24 cellular contexts compared by ENCODE assay signal in genomic region chr10:25954851-25955250, GRCh38. TPM values are rescaled to one million over a fixed set of nuclear protein-coding genes. Genes with fewer than 3 reads are reported as not detected.
A peak's percentile ranks its signal among the peaks of the same experiment; 100 is the strongest.
DNase-seq lines count a peak whose midpoint lies in the region; ATAC-seq, FAIRE-seq and TF ChIP-seq lines count a peak whose summit lies in the region.
"Had no signal": no experiment of that assay in that cellular context is flagged by ENCODE, and none has a peak within 500 bp of the region (broad histone marks: within the 10 kb centered on the region; RNA-seq: fewer than 3 reads in every experiment).

No MANE protein-coding gene starts in this region.

- H3K36me3 ChIP-seq in KMS-11 (ENCODE audit: insufficient read depth) (no peaks in the 10 kb centered on the region), mucosa of descending colon (ENCODE audit: low read depth) (no peaks in the 10 kb centered on the region)
- H3K36me3 ChIP-seq: HAP-1 had no signal

- peak overlapping the region; percentile 96 for H3K4me2 ChIP-seq in KMS-11

- no peaks in the 10 kb centered on the region for H3K4me1 Mint-ChIP-seq in activated T-helper 1 cell treated with anti-CD3 and anti-CD28 coated beads, Interleukin-12 subunit alpha, Interleukin-12 subunit beta, Interleukin-2, Interleukin-4 antibody, amounts not matched to agents 30 ng/mL and 10 ng/mL and 1 ng/mL, durations not matched to agents 14 hours and 24 hours and 36 hours (ENCODE audit: low read depth)
- H3K4me1 Mint-ChIP-seq: CD4-positive, alpha-beta memory T cell had no signal

- no peaks in the 10 kb centered on the region for H3K27me3 ChIP-seq in KMS-11 (ENCODE audit: insufficient read depth, low read depth)

- intact Hi-C loops in mucosa of descending colon (cut with DNase I, micrococcal nuclease), result no loop called here
- intact Hi-C loops in activated T-helper 1 cell treated with anti-CD3 and anti-CD28 coated beads, Interleukin-12 subunit alpha, Interleukin-12 subunit beta, Interleukin-2, Interleukin-4 antibody, amounts not matched to agents 30 ng/mL and 10 ng/mL and 1 ng/mL, durations not matched to agents 14 hours and 24 hours and 36 hours (cut with micrococcal nuclease), result no loop called here

- no peak overlapping the region for H3K4me3 Mint-ChIP-seq in activated T-helper 1 cell treated with anti-CD3 and anti-CD28 coated beads, Interleukin-12 subunit alpha, Interleukin-12 subunit beta, Interleukin-2, Interleukin-4 antibody, amounts not matched to agents 30 ng/mL and 10 ng/mL and 1 ng/mL, durations not matched to agents 14 hours and 24 hours and 36 hours
- H3K4me3 Mint-ChIP-seq: CD4-positive, alpha-beta memory T cell; HFFc6 had no signal

- no peaks in the 10 kb centered on the region for H3K9me3 Mint-ChIP-seq in activated T-helper 1 cell treated with anti-CD3 and anti-CD28 coated beads, Interleukin-12 subunit alpha, Interleukin-12 subunit beta, Interleukin-2, Interleukin-4 antibody, amounts not matched to agents 30 ng/mL and 10 ng/mL and 1 ng/mL, durations not matched to agents 14 hours and 24 hours and 36 hours

- TF ChIP-seq CTCF in KMS-11 (conservative IDR thresholded peaks at IDR 0.05; ENCODE audit: low read depth, low read length) (no peak), mucosa of descending colon (IDR thresholded peaks at IDR 0.05) (no peak)

- no peaks in the 10 kb centered on the region for H3K27me3 Mint-ChIP-seq in activated T-helper 1 cell treated with anti-CD3 and anti-CD28 coated beads, Interleukin-12 subunit alpha, Interleukin-12 subunit beta, Interleukin-2, Interleukin-4 antibody, amounts not matched to agents 30 ng/mL and 10 ng/mL and 1 ng/mL, durations not matched to agents 14 hours and 24 hours and 36 hours (ENCODE audit: insufficient read depth)

- 0 out of 2 replicates have a peak overlapping the region, but pooled peaks have one; percentile 6 for H2AFZ ChIP-seq in KMS-11 (ENCODE audit: low read depth)

- DNase-seq in T-helper 9 cell (no peak), mucosa of descending colon (no peak)
- no peak for DNase-seq in activated T-helper 1 cell treated with anti-CD3 and anti-CD28 coated beads, Interleukin-12 subunit alpha, Interleukin-12 subunit beta, Interleukin-2, Interleukin-4 antibody, amounts not matched to agents 30 ng/mL and 10 ng/mL and 1 ng/mL, durations not matched to agents 14 hours and 24 hours and 36 hours (ENCODE audit: low spot score)
- DNase-seq: C1 segment of cervical spinal cord; Calu3; CD4-positive, alpha-beta memory T cell; COR-L47; DMS53; DMS79 treated with DMSO at 0.1 percent for 48 hours; GF-D8; GOT3; HFFc6 had no signal

- H3K4me1 ChIP-seq in KMS-11 (ENCODE audit: low read depth, poor library complexity, severe bottlenecking) (peaks cover 93% of the 10 kb centered on the region), mucosa of descending colon (ENCODE audit: low read depth) (no peaks in the 10 kb centered on the region)
- H3K4me1 ChIP-seq: HAP-1 had no signal

- ATAC-seq in GM18867 (IDR thresholded peaks at IDR 0.05; ENCODE audit: unreplicated experiment), result peak; percentile 45
- ATAC-seq in HG02870 (IDR thresholded peaks at IDR 0.05; ENCODE audit: unreplicated experiment), result peak; percentile 42
- no peak for ATAC-seq in HG03571 (IDR thresholded peaks at IDR 0.05; ENCODE audit: unreplicated experiment)
- ATAC-seq in mucosa of descending colon, result no peak

- no peak overlapping the region for H3K27ac Mint-ChIP-seq in activated T-helper 1 cell treated with anti-CD3 and anti-CD28 coated beads, Interleukin-12 subunit alpha, Interleukin-12 subunit beta, Interleukin-2, Interleukin-4 antibody, amounts not matched to agents 30 ng/mL and 10 ng/mL and 1 ng/mL, durations not matched to agents 14 hours and 24 hours and 36 hours
- H3K27ac Mint-ChIP-seq: CD4-positive, alpha-beta memory T cell; HFFc6 had no signal

- H3K79me2 ChIP-seq in KMS-11 (ENCODE audit: insufficient read depth, low read depth), result peaks cover 14% of the 10 kb centered on the region; the same call in 1 of the 2 replicates

- peak overlapping the region; percentile 97 for H3K27ac ChIP-seq in KMS-11

- H3K4me3 ChIP-seq in KMS-11 (IDR thresholded peaks at IDR 0.05; ENCODE audit: insufficient read depth, low read depth, low read length) (no peak overlapping the region), mucosa of descending colon (no peak overlapping the region)
- H3K4me3 ChIP-seq: HAP-1 had no signal

- no peaks in the 10 kb centered on the region for H3K9me3 ChIP-seq in mucosa of descending colon
- H3K9me3 ChIP-seq: HAP-1 had no signal

- peak overlapping the region; percentile 75; the same call in 1 of the 2 replicates for H3K9ac ChIP-seq in KMS-11

- H3K36me3 Mint-ChIP-seq in activated T-helper 1 cell treated with anti-CD3 and anti-CD28 coated beads, Interleukin-12 subunit alpha, Interleukin-12 subunit beta, Interleukin-2, Interleukin-4 antibody, amounts not matched to agents 30 ng/mL and 10 ng/mL and 1 ng/mL, durations not matched to agents 14 hours and 24 hours and 36 hours (ENCODE audit: low read depth), result no peaks in the 10 kb centered on the region
- H3K36me3 Mint-ChIP-seq: CD4-positive, alpha-beta memory T cell had no signal

- no peaks in the 10 kb centered on the region for H4K20me1 ChIP-seq in KMS-11 (ENCODE audit: insufficient read depth)

- peak; percentile 5 for FAIRE-seq in islet of Langerhans (lab: Jason Lieb, UNC)
- FAIRE-seq: GM12891, GM18507, GM19239, H54 had no signal

RNA-seq across cellular contexts. Expression of gene MYO3A, which starts 20.8 kb away (rescaled TPM):
- total RNA-seq in mucosa of descending colon, result under 1 TPM; 0.12 to 0.29 (median 0.25) TPM
- not detected in 2 replicates for total RNA-seq in activated T-helper 1 cell treated with anti-CD3 and anti-CD28 coated beads, Interleukin-12 subunit alpha, Interleukin-12 subunit beta, Interleukin-2, Interleukin-4 antibody, amounts not matched to agents 30 ng/mL and 10 ng/mL and 1 ng/mL, durations not matched to agents 14 hours and 24 hours and 36 hours
- total RNA-seq: A172; CD4-positive, alpha-beta memory T cell; G401 had no signal

Comparison
In these comparisons a context has a peak if more than half of its experiments do, and no peak if none do; other contexts are left out.
1. ATAC-seq: peak in GM18867 (single experiment) and HG02870 (single experiment); none in HG03571 (single experiment) and mucosa of descending colon (single experiment).